Comparison of ENCODE assay signal across 21 cellular contexts in genomic region chr4:109155112-109155511, GRCh38.
A peak's percentile ranks its signal among the peaks of the same experiment; 100 is the strongest.
DNase-seq lines count a peak whose midpoint lies in the region; ATAC-seq, FAIRE-seq and TF ChIP-seq lines count a peak whose summit lies in the region.
"Had no signal": no experiment of that assay in that cellular context is flagged by ENCODE, and none has a peak within 500 bp of the region (broad histone marks: within the 10 kb centered on the region; RNA-seq: fewer than 3 reads in every experiment).

No MANE protein-coding gene starts in this region.

- no peaks in the 10 kb centered on the region for H3K9me3 Mint-ChIP-seq in type B pancreatic cell
- no peaks in the 10 kb centered on the region for H3K9me3 Mint-ChIP-seq in naive thymus-derived CD8-positive, alpha-beta T cell
- H3K9me3 Mint-ChIP-seq: CD4-positive, alpha-beta T cell had no signal

- no peaks in the 10 kb centered on the region for H3K36me3 Mint-ChIP-seq in type B pancreatic cell
- H3K36me3 Mint-ChIP-seq in naive thymus-derived CD8-positive, alpha-beta T cell = no peaks in the 10 kb centered on the region

- CTCF ChIA-PET in HEK293T (lab: Yijun Ruan, JAX) = no interaction called here

- peak; percentile 65 for FAIRE-seq in endometrium (lab: Jason Lieb, UNC)
- FAIRE-seq: A204.1, D721Med, G401.6, GM12891, GM19239, H1 had no signal

- peaks cover 28% of the 10 kb centered on the region for H3K4me1 Mint-ChIP-seq in type B pancreatic cell (ENCODE audit: unreplicated experiment)
- H3K4me1 Mint-ChIP-seq in naive thymus-derived CD8-positive, alpha-beta T cell = no peaks in the 10 kb centered on the region
- H3K4me1 Mint-ChIP-seq: B cell had no signal

- TF ChIP-seq CTCF in type B pancreatic cell (conservative IDR thresholded peaks at IDR 0.05) = no peak
- no peak for TF ChIP-seq CTCF in WERI-Rb-1 (IDR thresholded peaks at IDR 0.05; ENCODE audit: low read depth, low read length)

- ATAC-seq in naive thymus-derived CD8-positive, alpha-beta T cell = no peak

- no peak overlapping the region for H3K4me3 Mint-ChIP-seq in type B pancreatic cell
- H3K4me3 Mint-ChIP-seq in naive thymus-derived CD8-positive, alpha-beta T cell = no peak overlapping the region
- H3K4me3 Mint-ChIP-seq: B cell; CD4-positive, alpha-beta T cell had no signal

- H3K36me3 ChIP-seq in WERI-Rb-1 = no peaks in the 10 kb centered on the region
- H3K36me3 ChIP-seq: HAP-1 had no signal

- no peaks in the 10 kb centered on the region for H3K27me3 ChIP-seq in WERI-Rb-1 (ENCODE audit: insufficient read depth, low read depth, severe bottlenecking)

- no peak for DNase-seq in HEK293T (ENCODE audit: extremely low spot score)
- peak; percentile 57 for DNase-seq in left kidney (ENCODE audit: low read depth, low spot score)
- DNase-seq in type B pancreatic cell (ENCODE audit: extremely low spot score, unreplicated experiment) = no peak
- no peak for DNase-seq in WERI-Rb-1
- no peak for DNase-seq in naive thymus-derived CD8-positive, alpha-beta T cell
- DNase-seq in NCI-H2081 (lab: John Stamatoyannopoulos, UW) = no peak
- DNase-seq: C1 segment of cervical spinal cord; CD4-positive, alpha-beta T cell; COR-L47; DMS153; DMS79 treated with DMSO at 0.1 percent for 48 hours; EL had no signal

- H3K27ac ChIP-seq in WERI-Rb-1 = no peak overlapping the region

- POLR2A ChIA-PET in HEK293T (lab: Yijun Ruan, JAX) = no interaction called here
- POLR2A ChIA-PET in naive thymus-derived CD8-positive, alpha-beta T cell (lab: Charles Lee) = interaction anchor here (0.6 kb wide), 1 partner anchor 383 kb away, joined by 3 read pairs; no protein-coding TSS in a partner anchor

- peak overlapping the region; percentile 5 for H3K27ac Mint-ChIP-seq in type B pancreatic cell
- no peak overlapping the region for H3K27ac Mint-ChIP-seq in naive thymus-derived CD8-positive, alpha-beta T cell
- H3K27ac Mint-ChIP-seq: B cell; CD4-positive, alpha-beta T cell had no signal

- H3K4me3 ChIP-seq in WERI-Rb-1 (ENCODE audit: low read depth, low read length) = no peak overlapping the region
- H3K4me3 ChIP-seq: HAP-1 had no signal

- peaks cover 13% of the 10 kb centered on the region for H3K27me3 Mint-ChIP-seq in type B pancreatic cell
- peaks cover 0 to 11% (median 9%) of the 10 kb centered on the region in 5 donors for H3K27me3 Mint-ChIP-seq in naive thymus-derived CD8-positive, alpha-beta T cell
- H3K27me3 Mint-ChIP-seq: B cell had no signal

- H3K9me3 ChIP-seq in WERI-Rb-1 (ENCODE audit: severe bottlenecking) = no peaks in the 10 kb centered on the region
- H3K9me3 ChIP-seq: HAP-1 had no signal

TF ChIP-seq in HEK293T, 16 proteins besides CTCF, POLR2A, EP300 and RAD21:
- TF ChIP-seq SP1 (IDR thresholded peaks at IDR 0.05) = no peak
- no peak for TF ChIP-seq ZNF384 (IDR thresholded peaks at IDR 0.05)
- peak; percentile 75 for TF ChIP-seq PKNOX1 (IDR thresholded peaks at IDR 0.05)
- TF ChIP-seq SUZ12 (IDR thresholded peaks at IDR 0.05) = no peak
